8 cellular contexts compared by ENCODE assay signal in the genomic region with DNA sequence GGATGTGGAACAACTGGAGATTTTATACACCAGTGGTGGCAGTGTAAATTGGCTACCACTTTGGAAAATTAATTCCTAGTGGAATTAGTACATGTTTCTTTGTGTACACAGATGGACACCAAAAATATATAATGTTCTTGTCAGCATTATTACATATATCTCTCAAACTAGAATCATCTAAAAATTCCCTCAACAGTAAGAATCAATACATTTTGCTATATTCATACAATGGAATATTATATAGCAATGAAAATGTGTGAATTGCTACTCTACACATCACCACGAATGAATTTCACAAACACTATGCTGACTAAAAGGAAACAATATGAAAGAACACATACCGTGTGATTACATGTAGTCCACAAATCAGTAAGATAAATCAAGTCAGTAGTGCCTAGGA.
"Had no signal": no experiment of that assay in that cellular context is flagged by ENCODE, and none has a peak within 500 bp of the region (broad histone marks: within the 10 kb centered on the region; RNA-seq: fewer than 3 reads in every experiment).

No MANE protein-coding gene starts in this region.

- ATAC-seq: GM23338, HCT116 had no signal

- H3K4me3 Mint-ChIP-seq: GM23338, IgD-negative memory B cell had no signal

- H2AFZ ChIP-seq: GM23338 had no signal

- H3K4me3 ChIP-seq: GM23338, HAP-1 had no signal

- DNase-seq: H7, KG1 had no signal

- H3K4me1 Mint-ChIP-seq: GM23338 had no signal

- FAIRE-seq: H1, HTR-8/SVneo had no signal

- H3K9me3 ChIP-seq: HAP-1 had no signal

- H3K4me2 ChIP-seq: GM23338 had no signal

- H3K36me3 ChIP-seq: HAP-1 had no signal

- H3K27ac Mint-ChIP-seq: GM23338, IgD-negative memory B cell had no signal

- H3K9me3 Mint-ChIP-seq: GM23338, IgD-negative memory B cell had no signal

- H3K27me3 Mint-ChIP-seq: IgD-negative memory B cell had no signal

- H3K4me1 ChIP-seq: HAP-1 had no signal
